Comparison of ENCODE assay signal across 8 cellular contexts in the genomic region with DNA sequence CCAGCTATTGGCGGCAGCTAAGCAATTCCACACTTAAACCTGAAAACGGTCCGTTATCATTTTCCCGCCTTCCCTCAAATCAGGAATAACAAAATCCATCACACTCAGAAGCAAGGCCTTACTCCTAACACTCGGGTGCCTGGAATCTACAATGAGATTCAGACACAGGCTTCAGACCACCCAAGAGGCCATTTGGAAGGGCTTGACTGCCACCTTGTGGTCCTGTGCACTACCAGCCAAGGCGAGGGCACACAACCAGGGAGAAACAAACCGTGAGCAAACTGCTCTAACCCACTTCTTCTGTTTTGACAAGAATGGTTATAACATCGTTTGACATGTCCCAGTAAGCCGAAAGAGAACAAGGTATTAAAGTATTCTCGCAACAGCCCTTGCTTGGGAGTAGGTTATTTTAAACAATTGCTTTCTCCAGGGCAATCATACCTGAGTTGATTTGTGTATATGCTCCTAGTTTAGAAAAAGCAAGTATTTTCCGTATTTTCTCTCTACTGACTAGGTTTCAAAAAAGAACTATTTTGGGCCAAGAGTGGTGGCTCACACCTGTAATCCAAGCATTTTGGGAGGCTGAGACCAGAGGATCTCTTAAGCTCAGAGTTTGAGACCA. TPM values are rescaled to one million over a fixed set of nuclear protein-coding genes. Genes with fewer than 3 reads are reported as not detected.
A peak's percentile ranks its signal among the peaks of the same experiment; 100 is the strongest.
DNase-seq lines count a peak whose midpoint lies in the region; ATAC-seq and TF ChIP-seq lines count a peak whose summit lies in the region.

No MANE protein-coding gene starts in this region.

- no peaks in the 10 kb centered on the region for H3K9me3 Mint-ChIP-seq in activated T-cell treated with anti-CD3 and anti-CD28 coated beads, Interleukin-2, amount 50 U/mL, for 72 hours
- peaks cover 1% of the 10 kb centered on the region for H3K9me3 Mint-ChIP-seq in glutamatergic neuron (ENCODE audit: unreplicated experiment)

- no peaks in the 10 kb centered on the region for H3K4me1 Mint-ChIP-seq in activated T-cell treated with anti-CD3 and anti-CD28 coated beads, Interleukin-2, amount 50 U/mL, for 72 hours (ENCODE audit: low read depth)
- peaks cover 7% of the 10 kb centered on the region for H3K4me1 Mint-ChIP-seq in glutamatergic neuron (ENCODE audit: low read depth, unreplicated experiment)

- 37 to 42% (median 37%) methylated on average over 11 of the region's 11 CpGs for WGBS in psoas muscle, 3 donors

- H3K36me3 ChIP-seq in psoas muscle (ENCODE audit: insufficient read depth in 1 of 2, low read depth in 1 of 2): peaks cover 7 to 32% of the 10 kb centered on the region in 2 donors

- H3K27me3 ChIP-seq in psoas muscle (ENCODE audit: insufficient read depth in 3 of 3, low read length in 2 of 3): no peaks in the 10 kb centered on the region

- H3K27ac ChIP-seq in psoas muscle: no peak overlapping the region

- TF ChIP-seq CTCF in AG10803 (conservative IDR thresholded peaks at IDR 0.05; ENCODE audit: low read length) (peak; percentile 65), glutamatergic neuron (IDR thresholded peaks at IDR 0.05; ENCODE audit: partially characterized antibody, unreplicated experiment) (peak; percentile 76), psoas muscle (IDR thresholded peaks at IDR 0.05) (peak; percentile 58)

- ATAC-seq in GM18511 (IDR thresholded peaks at IDR 0.05; ENCODE audit: unreplicated experiment) (peak; percentile 90), HG03175 (IDR thresholded peaks at IDR 0.05; ENCODE audit: unreplicated experiment) (peak; percentile 75), psoas muscle (peak; percentile 56 to 81 (median 68)), HG03565 (IDR thresholded peaks at IDR 0.05; ENCODE audit: unreplicated experiment) (no peak)
- peak; percentile 67 to 74 for ATAC-seq in activated T-cell treated with anti-CD3 and anti-CD28 coated beads, Interleukin-2, amount 50 U/mL, for 72 hours (replicated peaks in 1 of 2)

- no peaks in the 10 kb centered on the region for H3K9me3 ChIP-seq in psoas muscle

- H3K4me1 ChIP-seq in psoas muscle: no peaks in the 10 kb centered on the region

- H3K4me3 ChIP-seq in AG10803 (ENCODE audit: low read length) (no peak overlapping the region), psoas muscle (no peak overlapping the region)

- DNase-seq in AG10803 (ENCODE audit: low read depth) (peak; percentile 38), NCI-H82 (lab: John Stamatoyannopoulos, UW) (peak; percentile 89), glutamatergic neuron (peak; percentile 83), psoas muscle (peak in 1 of 2 donors; percentile 18)
- peak; percentile 46 to 61 for DNase-seq in activated T-cell treated with anti-CD3 and anti-CD28 coated beads, Interleukin-2, amount 50 U/mL, for 72 hours

- no peak overlapping the region for H3K4me3 Mint-ChIP-seq in activated T-cell treated with anti-CD3 and anti-CD28 coated beads, Interleukin-2, amount 50 U/mL, for 72 hours
- no peak overlapping the region for H3K4me3 Mint-ChIP-seq in glutamatergic neuron (ENCODE audit: unreplicated experiment)

- H3K27ac Mint-ChIP-seq in activated T-cell treated with anti-CD3 and anti-CD28 coated beads, Interleukin-2, amount 50 U/mL, for 72 hours: no peak overlapping the region
- H3K27ac Mint-ChIP-seq in glutamatergic neuron (ENCODE audit: unreplicated experiment): no peak overlapping the region

- intact Hi-C loops in psoas muscle (cut with DNase I): no loop called here

- no peaks in the 10 kb centered on the region for H3K36me3 Mint-ChIP-seq in activated T-cell treated with anti-CD3 and anti-CD28 coated beads, Interleukin-2, amount 50 U/mL, for 72 hours (ENCODE audit: insufficient read depth in 2 of 2)
- peaks cover 4% of the 10 kb centered on the region for H3K36me3 Mint-ChIP-seq in glutamatergic neuron (ENCODE audit: unreplicated experiment)

- H3K27me3 Mint-ChIP-seq in activated T-cell treated with anti-CD3 and anti-CD28 coated beads, Interleukin-2, amount 50 U/mL, for 72 hours (ENCODE audit: low read depth): peaks cover 13% of the 10 kb centered on the region
- no peaks in the 10 kb centered on the region for H3K27me3 Mint-ChIP-seq in glutamatergic neuron (ENCODE audit: unreplicated experiment)

RNA-seq across cellular contexts. Expression of a gene that starts 40.1 kb away (rescaled TPM):
- not detected for total RNA-seq in activated T-cell treated with anti-CD3 and anti-CD28 coated beads, Interleukin-2, amount 50 U/mL, for 72 hours
- total RNA-seq in glutamatergic neuron (ENCODE audit: unreplicated experiment) (not detected), psoas muscle (under 1 TPM in 1 of 4 donors, not detected in 3; 0.10 TPM)
- under 1 TPM in 1 of 3 donors, not detected in 2; 0.01 TPM for polyA plus RNA-seq in psoas muscle

RNA-seq across cellular contexts. Expression of a gene that starts 41.0 kb away (rescaled TPM):
- total RNA-seq in activated T-cell treated with anti-CD3 and anti-CD28 coated beads, Interleukin-2, amount 50 U/mL, for 72 hours: 10 to 100 TPM; 16.8 to 23.7 TPM
- total RNA-seq in glutamatergic neuron (ENCODE audit: unreplicated experiment): 17.2 TPM
- total RNA-seq in psoas muscle: 10 to 100 TPM; 13.1 to 33.0 (median 21.4) TPM
- polyA plus RNA-seq in psoas muscle: 10 to 100 TPM; 10.2 to 13.9 (median 11.5) TPM
